ENCODE assay signal across 1 cellular context in genomic region chr3:49929333-49930240, GRCh38.
TF ChIP-seq lines count a peak whose summit lies in the region.

TSS of gene MON1A (minus strand) at chr3:49929811. CDS start at chr3:49913346, 16,465 bp downstream.

TF ChIP-seq in HepG2, 621 proteins besides CTCF, POLR2A, EP300 and RAD21 (continued from another document and continues in another):
- TF ChIP-seq ZNF331 (CRISPR knock-in tag; IDR thresholded peaks at IDR 0.05): 0 out of 2 replicates have a peak, but pooled peaks have one; percentile 50
- peak; percentile 6 for TF ChIP-seq TEAD3 (CRISPR knock-in tag; optimal IDR thresholded peaks at IDR 0.05; ENCODE audit: borderline replicate concordance)
- TF ChIP-seq DDIT3 (CRISPR knock-in tag; IDR thresholded peaks at IDR 0.05): no peak
- TF ChIP-seq, protein P1, sequence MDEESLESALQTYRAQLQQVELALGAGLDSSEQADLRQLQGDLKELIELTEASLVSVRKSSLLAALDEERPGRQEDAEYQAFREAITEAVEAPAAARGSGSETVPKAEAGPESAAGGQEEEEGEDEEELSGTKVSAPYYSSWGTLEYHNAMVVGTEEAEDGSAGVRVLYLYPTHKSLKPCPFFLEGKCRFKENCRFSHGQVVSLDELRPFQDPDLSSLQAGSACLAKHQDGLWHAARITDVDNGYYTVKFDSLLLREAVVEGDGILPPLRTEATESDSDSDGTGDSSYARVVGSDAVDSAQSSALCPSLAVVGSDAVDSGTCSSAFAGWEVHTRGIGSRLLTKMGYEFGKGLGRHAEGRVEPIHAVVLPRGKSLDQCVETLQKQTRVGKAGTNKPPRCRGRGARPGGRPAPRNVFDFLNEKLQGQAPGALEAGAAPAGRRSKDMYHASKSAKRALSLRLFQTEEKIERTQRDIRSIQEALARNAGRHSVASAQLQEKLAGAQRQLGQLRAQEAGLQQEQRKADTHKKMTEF (CRISPR knock-in tag; IDR thresholded peaks at IDR 0.05): peak; percentile 90
- TF ChIP-seq GMEB2 (CRISPR knock-in tag; IDR thresholded peaks at IDR 0.05; ENCODE audit: low read depth): no peak
- TF ChIP-seq ZNF7 (CRISPR knock-in tag; IDR thresholded peaks at IDR 0.05): no peak
- peak; percentile 34; the same call in 1 of the 2 replicates for TF ChIP-seq SALL2 (CRISPR knock-in tag; IDR thresholded peaks at IDR 0.05)
- TF ChIP-seq SMAD9 (CRISPR knock-in tag; IDR thresholded peaks at IDR 0.05): no peak
- TF ChIP-seq TCF12 (IDR thresholded peaks at IDR 0.05): no peak
- no peak for TF ChIP-seq TCF12 (CRISPR knock-in tag; IDR thresholded peaks at IDR 0.05)
- TF ChIP-seq ZNF564 (CRISPR knock-in tag; IDR thresholded peaks at IDR 0.05): peak; percentile 80
- TF ChIP-seq BRD4 (CRISPR knock-in tag; IDR thresholded peaks at IDR 0.05): no peak; the same call in 1 of the 2 replicates
- peak; percentile 50; the same call in 1 of the 2 replicates for TF ChIP-seq ZFP37 (CRISPR knock-in tag; IDR thresholded peaks at IDR 0.05; ENCODE audit: borderline replicate concordance)
- peak; percentile 91 for TF ChIP-seq GABPB1 (CRISPR knock-in tag; IDR thresholded peaks at IDR 0.05)
- no peak; the same call in none of the 2 replicates for TF ChIP-seq ZNF160 (CRISPR knock-in tag; IDR thresholded peaks at IDR 0.05)
- TF ChIP-seq SIN3A (IDR thresholded peaks at IDR 0.05; ENCODE audit: borderline replicate concordance, low read depth, low read length): peak; percentile 80; the same call in 1 of the 2 replicates
- peak; percentile 49; the same call in 1 of the 2 replicates for TF ChIP-seq CHD2 (IDR thresholded peaks at IDR 0.05; ENCODE audit: low read depth, low read length)
- TF ChIP-seq SMARCE1 (IDR thresholded peaks at IDR 0.05; ENCODE audit: borderline replicate concordance): no peak
- TF ChIP-seq KDM2A (CRISPR knock-in tag; IDR thresholded peaks at IDR 0.05; ENCODE audit: borderline replicate concordance, low read depth): peak; percentile 67
- no peak; the same call in 1 of the 2 replicates for TF ChIP-seq ZNF629 (CRISPR knock-in tag; conservative IDR thresholded peaks at IDR 0.05)
- no peak for TF ChIP-seq ZNF253 (CRISPR knock-in tag; IDR thresholded peaks at IDR 0.05; ENCODE audit: borderline replicate concordance)
- TF ChIP-seq MXD3 (CRISPR knock-in tag; IDR thresholded peaks at IDR 0.05): peak; percentile 94
- TF ChIP-seq MLX (CRISPR knock-in tag; IDR thresholded peaks at IDR 0.05): no peak
- TF ChIP-seq EHMT2 (IDR thresholded peaks at IDR 0.05; ENCODE audit: borderline replicate concordance, low read depth, low read length): no peak
- TF ChIP-seq, protein P2, sequence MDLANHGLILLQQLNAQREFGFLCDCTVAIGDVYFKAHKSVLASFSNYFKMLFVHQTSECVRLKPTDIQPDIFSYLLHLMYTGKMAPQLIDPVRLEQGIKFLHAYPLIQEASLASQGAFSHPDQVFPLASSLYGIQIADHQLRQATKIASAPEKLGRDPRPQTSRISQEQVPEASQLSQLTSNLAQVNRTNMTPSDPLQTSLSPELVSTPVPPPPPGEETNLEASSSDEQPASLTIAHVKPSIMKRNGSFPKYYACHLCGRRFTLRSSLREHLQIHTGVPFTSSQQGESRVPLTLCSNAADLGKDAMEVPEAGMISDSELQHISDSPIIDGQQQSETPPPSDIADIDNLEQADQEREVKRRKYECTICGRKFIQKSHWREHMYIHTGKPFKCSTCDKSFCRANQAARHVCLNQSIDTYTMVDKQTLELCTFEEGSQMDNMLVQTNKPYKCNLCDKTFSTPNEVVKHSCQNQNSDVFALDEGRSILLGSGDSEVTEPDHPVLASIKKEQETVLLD (CRISPR knock-in tag; IDR thresholded peaks at IDR 0.05; ENCODE audit: low read depth): 0 out of 2 replicates have a peak, but pooled peaks have one; percentile 42
- TF ChIP-seq, protein P3, sequence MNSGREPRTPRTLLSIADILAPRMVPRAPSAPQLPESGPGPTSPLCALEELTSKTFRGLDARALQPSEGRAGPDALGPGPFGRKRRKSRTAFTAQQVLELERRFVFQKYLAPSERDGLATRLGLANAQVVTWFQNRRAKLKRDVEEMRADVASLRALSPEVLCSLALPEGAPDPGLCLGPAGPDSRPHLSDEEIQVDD (CRISPR knock-in tag; IDR thresholded peaks at IDR 0.05; ENCODE audit: borderline replicate concordance): no peak
- TF ChIP-seq ZNF550 (CRISPR knock-in tag; IDR thresholded peaks at IDR 0.05; ENCODE audit: borderline replicate concordance): no peak
- TF ChIP-seq TEAD2 (CRISPR knock-in tag; IDR thresholded peaks at IDR 0.05): no peak
- TF ChIP-seq RXRB (CRISPR knock-in tag; IDR thresholded peaks at IDR 0.05; ENCODE audit: borderline replicate concordance): peak; percentile 45; the same call in 1 of the 2 replicates
- peak; percentile 28; the same call in 1 of the 2 replicates for TF ChIP-seq E2F2 (CRISPR knock-in tag; IDR thresholded peaks at IDR 0.05; ENCODE audit: borderline replicate concordance)
- TF ChIP-seq, protein P4, sequence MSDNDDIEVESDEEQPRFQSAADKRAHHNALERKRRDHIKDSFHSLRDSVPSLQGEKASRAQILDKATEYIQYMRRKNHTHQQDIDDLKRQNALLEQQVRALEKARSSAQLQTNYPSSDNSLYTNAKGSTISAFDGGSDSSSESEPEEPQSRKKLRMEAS (IDR thresholded peaks at IDR 0.05): peak; percentile 92
- TF ChIP-seq TEF (CRISPR knock-in tag; IDR thresholded peaks at IDR 0.05): no peak
- TF ChIP-seq SRSF1 (optimal IDR thresholded peaks at IDR 0.05; ENCODE audit: low read depth, low read length): no peak
- peak; percentile 33; the same call in 1 of the 2 replicates for TF ChIP-seq GABPA (IDR thresholded peaks at IDR 0.05; ENCODE audit: low read depth, low read length)
- TF ChIP-seq GABPA (CRISPR knock-in tag; IDR thresholded peaks at IDR 0.05; ENCODE audit: low read depth): peak; percentile 77
- peak; percentile 21; the same call in 1 of the 2 replicates for TF ChIP-seq NAIF1 (CRISPR knock-in tag; IDR thresholded peaks at IDR 0.05; ENCODE audit: borderline replicate concordance)
- TF ChIP-seq POLR2AphosphoS2 (IDR thresholded peaks at IDR 0.05; ENCODE audit: low read depth, low read length): no peak
- TF ChIP-seq REL (CRISPR knock-in tag; conservative IDR thresholded peaks at IDR 0.05): no peak
- peak; percentile 45 for TF ChIP-seq ZSCAN31 (CRISPR knock-in tag; IDR thresholded peaks at IDR 0.05; ENCODE audit: low read depth)
- no peak for TF ChIP-seq ZNF749 (CRISPR knock-in tag; IDR thresholded peaks at IDR 0.05; ENCODE audit: borderline replicate concordance)
- TF ChIP-seq KDM6A (CRISPR knock-in tag; IDR thresholded peaks at IDR 0.05; ENCODE audit: low read depth): peak; percentile 61
- TF ChIP-seq, protein P5, sequence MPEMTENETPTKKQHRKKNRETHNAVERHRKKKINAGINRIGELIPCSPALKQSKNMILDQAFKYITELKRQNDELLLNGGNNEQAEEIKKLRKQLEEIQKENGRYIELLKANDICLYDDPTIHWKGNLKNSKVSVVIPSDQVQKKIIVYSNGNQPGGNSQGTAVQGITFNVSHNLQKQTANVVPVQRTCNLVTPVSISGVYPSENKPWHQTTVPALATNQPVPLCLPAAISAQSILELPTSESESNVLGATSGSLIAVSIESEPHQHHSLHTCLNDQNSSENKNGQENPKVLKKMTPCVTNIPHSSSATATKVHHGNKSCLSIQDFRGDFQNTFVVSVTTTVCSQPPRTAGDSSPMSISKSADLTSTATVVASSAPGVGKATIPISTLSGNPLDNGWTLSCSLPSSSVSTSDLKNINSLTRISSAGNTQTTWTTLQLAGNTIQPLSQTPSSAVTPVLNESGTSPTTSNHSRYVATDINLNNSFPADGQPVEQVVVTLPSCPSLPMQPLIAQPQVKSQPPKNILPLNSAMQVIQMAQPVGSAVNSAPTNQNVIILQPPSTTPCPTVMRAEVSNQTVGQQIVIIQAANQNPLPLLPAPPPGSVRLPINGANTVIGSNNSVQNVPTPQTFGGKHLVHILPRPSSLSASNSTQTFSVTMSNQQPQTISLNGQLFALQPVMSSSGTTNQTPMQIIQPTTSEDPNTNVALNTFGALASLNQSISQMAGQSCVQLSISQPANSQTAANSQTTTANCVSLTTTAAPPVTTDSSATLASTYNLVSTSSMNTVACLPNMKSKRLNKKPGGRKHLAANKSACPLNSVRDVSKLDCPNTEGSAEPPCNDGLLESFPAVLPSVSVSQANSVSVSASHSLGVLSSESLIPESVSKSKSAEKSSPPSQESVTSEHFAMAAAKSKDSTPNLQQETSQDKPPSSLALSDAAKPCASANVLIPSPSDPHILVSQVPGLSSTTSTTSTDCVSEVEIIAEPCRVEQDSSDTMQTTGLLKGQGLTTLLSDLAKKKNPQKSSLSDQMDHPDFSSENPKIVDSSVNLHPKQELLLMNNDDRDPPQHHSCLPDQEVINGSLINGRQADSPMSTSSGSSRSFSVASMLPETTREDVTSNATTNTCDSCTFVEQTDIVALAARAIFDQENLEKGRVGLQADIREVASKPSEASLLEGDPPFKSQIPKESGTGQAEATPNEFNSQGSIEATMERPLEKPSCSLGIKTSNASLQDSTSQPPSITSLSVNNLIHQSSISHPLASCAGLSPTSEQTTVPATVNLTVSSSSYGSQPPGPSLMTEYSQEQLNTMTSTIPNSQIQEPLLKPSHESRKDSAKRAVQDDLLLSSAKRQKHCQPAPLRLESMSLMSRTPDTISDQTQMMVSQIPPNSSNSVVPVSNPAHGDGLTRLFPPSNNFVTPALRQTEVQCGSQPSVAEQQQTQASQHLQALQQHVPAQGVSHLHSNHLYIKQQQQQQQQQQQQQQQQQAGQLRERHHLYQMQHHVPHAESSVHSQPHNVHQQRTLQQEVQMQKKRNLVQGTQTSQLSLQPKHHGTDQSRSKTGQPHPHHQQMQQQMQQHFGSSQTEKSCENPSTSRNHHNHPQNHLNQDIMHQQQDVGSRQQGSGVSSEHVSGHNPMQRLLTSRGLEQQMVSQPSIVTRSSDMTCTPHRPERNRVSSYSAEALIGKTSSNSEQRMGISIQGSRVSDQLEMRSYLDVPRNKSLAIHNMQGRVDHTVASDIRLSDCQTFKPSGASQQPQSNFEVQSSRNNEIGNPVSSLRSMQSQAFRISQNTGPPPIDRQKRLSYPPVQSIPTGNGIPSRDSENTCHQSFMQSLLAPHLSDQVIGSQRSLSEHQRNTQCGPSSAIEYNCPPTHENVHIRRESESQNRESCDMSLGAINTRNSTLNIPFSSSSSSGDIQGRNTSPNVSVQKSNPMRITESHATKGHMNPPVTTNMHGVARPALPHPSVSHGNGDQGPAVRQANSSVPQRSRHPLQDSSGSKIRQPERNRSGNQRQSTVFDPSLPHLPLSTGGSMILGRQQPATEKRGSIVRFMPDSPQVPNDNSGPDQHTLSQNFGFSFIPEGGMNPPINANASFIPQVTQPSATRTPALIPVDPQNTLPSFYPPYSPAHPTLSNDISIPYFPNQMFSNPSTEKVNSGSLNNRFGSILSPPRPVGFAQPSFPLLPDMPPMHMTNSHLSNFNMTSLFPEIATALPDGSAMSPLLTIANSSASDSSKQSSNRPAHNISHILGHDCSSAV (CRISPR knock-in tag; IDR thresholded peaks at IDR 0.05; ENCODE audit: borderline replicate concordance): no peak
- TF ChIP-seq, protein P6, sequence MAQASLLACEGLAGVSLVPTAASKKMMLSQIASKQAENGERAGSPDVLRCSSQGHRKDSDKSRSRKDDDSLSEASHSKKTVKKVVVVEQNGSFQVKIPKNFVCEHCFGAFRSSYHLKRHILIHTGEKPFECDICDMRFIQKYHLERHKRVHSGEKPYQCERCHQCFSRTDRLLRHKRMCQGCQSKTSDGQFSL (CRISPR knock-in tag; IDR thresholded peaks at IDR 0.05): no peak
- TF ChIP-seq MXD4 (CRISPR knock-in tag; IDR thresholded peaks at IDR 0.05): peak; percentile 99
